8 cellular contexts compared by ENCODE assay signal in the genomic region with DNA sequence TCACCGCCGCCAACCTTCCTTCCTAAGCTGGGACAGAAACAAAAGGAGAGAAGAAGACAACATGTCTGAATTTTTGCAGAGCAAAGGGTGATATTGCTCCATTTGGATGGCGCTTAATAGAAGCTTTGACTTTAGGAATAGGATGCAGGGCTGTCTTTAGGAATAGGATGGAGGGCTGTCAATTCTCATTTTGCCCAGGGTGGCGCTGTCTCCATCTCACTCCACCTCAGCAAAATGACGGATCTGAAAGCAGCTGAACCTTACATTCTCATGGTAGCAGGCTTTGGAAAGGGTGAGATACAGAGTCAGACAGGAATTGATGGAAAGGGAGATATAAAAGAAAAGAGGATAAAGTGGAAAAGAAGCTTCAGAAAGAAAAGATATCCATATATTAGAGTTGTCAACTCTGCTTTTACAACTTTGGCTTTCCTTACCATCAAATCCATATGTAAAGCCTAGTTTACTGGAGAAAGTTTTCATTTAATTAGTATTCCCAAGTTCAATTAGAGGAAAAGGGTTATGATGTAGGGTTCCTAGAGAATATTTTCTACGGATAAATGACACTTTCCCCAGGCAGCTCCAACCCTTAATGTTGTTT. TPM values are rescaled to one million over a fixed set of nuclear protein-coding genes. Genes with fewer than 3 reads are reported as not detected.
DNase-seq lines count a peak whose midpoint lies in the region; ATAC-seq, FAIRE-seq and TF ChIP-seq lines count a peak whose summit lies in the region.

No MANE protein-coding gene starts in this region.

- TF ChIP-seq POLR2A in gastrocnemius medialis (IDR thresholded peaks at IDR 0.05) (no peak), H54 (IDR thresholded peaks at IDR 0.05; ENCODE audit: low read depth, low read length) (no peak)

- no peak for FAIRE-seq in H54 (lab: Jason Lieb, UNC)

- ATAC-seq in gastrocnemius medialis, result peak; percentile 60 to 75

- no peaks in the 10 kb centered on the region for H3K9me3 ChIP-seq in ascending aorta
- no peaks in the 10 kb centered on the region for H3K9me3 ChIP-seq in gastrocnemius medialis

- intact Hi-C loops in ascending aorta (cut with DNase I) (loop anchor here (2.0 kb wide), 1 partner anchor 52 kb away; no protein-coding TSS in a partner anchor), gastrocnemius medialis (cut with DNase I; ENCODE audit: low total_unique reads) (loop anchor here (5.0 kb wide), 1 partner anchor 59 kb away; a partner anchor contains a TSS)

- DNase-seq in GM10266 (ENCODE audit: extremely low spot score) (peak; percentile 69), H7 (peak; percentile 72), Kasumi-1 (lab: John Stamatoyannopoulos, UW) (peak; percentile 66 to 82), SHP77 (lab: John Stamatoyannopoulos, UW) (peak; percentile 66 to 75), ascending aorta (ENCODE audit: low spot score in 2 of 2) (no peak), hypothalamus (lab: John Stamatoyannopoulos, UW) (peak in 35 of 51 donors; percentile 9 to 93 (median 50)), gastrocnemius medialis (peak in 1 of 2 donors; percentile 20), H54 (ENCODE audit: insufficient read length, low spot score) (no peak)

- H3K4me3 ChIP-seq in H7 (ENCODE audit: insufficient read depth, low read depth, low read length) (peak overlapping the region; percentile 78), ascending aorta (peak overlapping the region; percentile 77 to 80), gastrocnemius medialis (peak overlapping the region; percentile 66 to 95 (median 74))

- peaks cover 12 to 14% of the 10 kb centered on the region in 2 donors for H3K4me1 ChIP-seq in ascending aorta
- peaks cover 15% of the 10 kb centered on the region in 2 donors for H3K4me1 ChIP-seq in gastrocnemius medialis

- H3K27ac ChIP-seq in ascending aorta (no peak overlapping the region), gastrocnemius medialis (no peak overlapping the region)

- peak; percentile 60 for TF ChIP-seq CTCF in GM10266 (IDR thresholded peaks at IDR 0.05; ENCODE audit: control insufficient read depth, insufficient read depth, low read depth, missing control alignments)
- peak in 2 of 3 experiments; percentile 51 to 54 for TF ChIP-seq CTCF in ascending aorta (IDR thresholded peaks at IDR 0.05)
- TF ChIP-seq CTCF in gastrocnemius medialis (IDR thresholded peaks at IDR 0.05 in 4 of 5, conservative IDR thresholded peaks at IDR 0.05 in 1 of 5), result peak in 4 of 5 experiments; percentile 24 to 68 (median 42)

- H3K27me3 ChIP-seq in H7 (ENCODE audit: control insufficient read depth, insufficient read depth, low read length) (peaks cover 17% of the 10 kb centered on the region), ascending aorta (peaks cover 12% of the 10 kb centered on the region), gastrocnemius medialis (peaks cover 33 to 40% (median 39%) of the 10 kb centered on the region in 3 donors)

- H3K36me3 ChIP-seq in H7 (replicated peaks; ENCODE audit: control insufficient read depth, insufficient read depth, low read length), result no peaks in the 10 kb centered on the region
- H3K36me3 ChIP-seq in ascending aorta, result no peaks in the 10 kb centered on the region
- no peaks in the 10 kb centered on the region for H3K36me3 ChIP-seq in gastrocnemius medialis

- in situ Hi-C loops in gastrocnemius medialis (cut with MboI; ENCODE audit: low sequenced_read_pairs in 4 of 4), result no loop called here

RNA-seq across cellular contexts. Expression of a gene that starts 57.6 kb away (rescaled TPM):
- 0.55 and 2.3 TPM in 2 replicates for total RNA-seq in H7 (2014; rRNA removed; shearing (Covaris generic))
- total RNA-seq in ascending aorta, result not detected
- total RNA-seq in gastrocnemius medialis, result 10 to 100 TPM; 34.0 to 57.4 (median 44.8) TPM

Comparison
In these comparisons a context has a peak if more than half of its experiments do, and no peak if none do; other contexts are left out.
1. DNase-seq: peak in GM10266 (single experiment), H7 (single experiment), Kasumi-1 (2 of 2), SHP77 (2 of 2) and hypothalamus (35 of 51); none in ascending aorta (0 of 2) and H54 (single experiment).
2. RNA of a gene that starts 57.6 kb away (total RNA-seq): 34.0 to 57.4 TPM in gastrocnemius medialis; 0.55 to 2.3 TPM in H7 and not detected in ascending aorta (single experiment); every median in the first group is over 10 times any median in the second.
3. Peak in every context shown above with its lines, with median percentiles within 50 percentile points of each other: CTCF ChIP-seq and H3K4me3 ChIP-seq.